ENCODE assay signal across 14 cellular contexts in genomic region chr4:1337951-1338751, GRCh38. TPM values are rescaled to one million over a fixed set of nuclear protein-coding genes. Genes with fewer than 3 reads are reported as not detected.
DNase-seq lines count a peak whose midpoint lies in the region; ATAC-seq and TF ChIP-seq lines count a peak whose summit lies in the region.
"Had no signal": no experiment of that assay in that cellular context is flagged by ENCODE, and none has a peak within 500 bp of the region (broad histone marks: within the 10 kb centered on the region; RNA-seq: fewer than 3 reads in every experiment).

No MANE protein-coding gene starts in this region.

- ATAC-seq in WTC11 (no peak), HG02852 (IDR thresholded peaks at IDR 0.05; ENCODE audit: unreplicated experiment) (no peak)
- no peak for ATAC-seq in stimulated activated memory B cell treated with anti-CD40 and anti-IgM and Interleukin-4, amounts not matched to agents 10 μg/mL and 1 μg/mL and 100 μg/mL, for 72 hours

- H3K27me3 Mint-ChIP-seq in activated naive CD4-positive, alpha-beta T cell treated with anti-CD3 and anti-CD28 coated beads for 36 hours (ENCODE audit: low read depth), result no peaks in the 10 kb centered on the region
- H3K27me3 Mint-ChIP-seq in WTC11 (ENCODE audit: low read depth), result no peaks in the 10 kb centered on the region
- H3K27me3 Mint-ChIP-seq in stimulated activated memory B cell treated with anti-CD40 and anti-IgM and Interleukin-4, amounts not matched to agents 10 μg/mL and 1 μg/mL and 100 μg/mL, for 72 hours, result no peaks in the 10 kb centered on the region
- peaks cover 1% of the 10 kb centered on the region for H3K27me3 Mint-ChIP-seq in endodermal cell (ENCODE audit: insufficient read depth)
- peaks cover 6% of the 10 kb centered on the region for H3K27me3 Mint-ChIP-seq in glutamatergic neuron (ENCODE audit: unreplicated experiment)

- H3K4me1 ChIP-seq in endodermal cell (ENCODE audit: control insufficient read depth, insufficient read depth, low read length), result no peaks in the 10 kb centered on the region
- H3K4me1 ChIP-seq: ascending aorta had no signal

- H3K4me1 Mint-ChIP-seq in activated naive CD4-positive, alpha-beta T cell treated with anti-CD3 and anti-CD28 coated beads for 36 hours (ENCODE audit: low read depth), result peaks cover 33% of the 10 kb centered on the region
- H3K4me1 Mint-ChIP-seq in WTC11 (no peaks in the 10 kb centered on the region), endodermal cell (no peaks in the 10 kb centered on the region), glutamatergic neuron (ENCODE audit: low read depth, unreplicated experiment) (no peaks in the 10 kb centered on the region)
- H3K4me1 Mint-ChIP-seq in stimulated activated memory B cell treated with anti-CD40 and anti-IgM and Interleukin-4, amounts not matched to agents 10 μg/mL and 1 μg/mL and 100 μg/mL, for 72 hours, result peaks cover 9% of the 10 kb centered on the region

- no peak overlapping the region for H3K4me3 ChIP-seq in endodermal cell (ENCODE audit: low read length)
- H3K4me3 ChIP-seq: ascending aorta, tibial nerve had no signal

- TF ChIP-seq CTCF in WTC11 (IDR thresholded peaks at IDR 0.05), result no peak
- TF ChIP-seq CTCF in endodermal cell (conservative IDR thresholded peaks at IDR 0.05), result no peak
- TF ChIP-seq CTCF in glutamatergic neuron (IDR thresholded peaks at IDR 0.05; ENCODE audit: partially characterized antibody, unreplicated experiment), result no peak

- intact Hi-C loops in activated naive CD4-positive, alpha-beta T cell treated with anti-CD3 and anti-CD28 coated beads for 36 hours (cut with micrococcal nuclease), result loop anchor here (1.0 kb wide), 1 partner anchor 9 kb away; the partner anchor contains the start of gene UVSSA

- H3K9ac ChIP-seq in endodermal cell (ENCODE audit: extremely low read depth, low read length, poor library complexity, severe bottlenecking), result no peak overlapping the region
- H3K9ac ChIP-seq: KMS-11 had no signal

- H3K27ac Mint-ChIP-seq in activated naive CD4-positive, alpha-beta T cell treated with anti-CD3 and anti-CD28 coated beads for 36 hours, result peak overlapping the region; percentile 86
- H3K27ac Mint-ChIP-seq in WTC11, result peak overlapping the region; percentile 42; the same call in 1 of the 2 replicates
- peak overlapping the region; percentile 58 for H3K27ac Mint-ChIP-seq in stimulated activated memory B cell treated with anti-CD40 and anti-IgM and Interleukin-4, amounts not matched to agents 10 μg/mL and 1 μg/mL and 100 μg/mL, for 72 hours
- no peak overlapping the region for H3K27ac Mint-ChIP-seq in endodermal cell
- no peak overlapping the region for H3K27ac Mint-ChIP-seq in glutamatergic neuron (ENCODE audit: unreplicated experiment)

- H3K27ac ChIP-seq in epithelial cell of prostate, result peak overlapping the region; percentile 66
- H3K27ac ChIP-seq in endodermal cell (ENCODE audit: low read depth, low read length), result no peak overlapping the region
- H3K27ac ChIP-seq: ascending aorta, HL-60, KMS-11, tibial nerve had no signal

- no peaks in the 10 kb centered on the region for H3K27me3 ChIP-seq in endodermal cell (ENCODE audit: control insufficient read depth, insufficient read depth, low read length, poor library complexity, severe bottlenecking)
- H3K27me3 ChIP-seq: ascending aorta, tibial nerve had no signal

- no peak overlapping the region for H3K4me3 Mint-ChIP-seq in activated naive CD4-positive, alpha-beta T cell treated with anti-CD3 and anti-CD28 coated beads for 36 hours
- H3K4me3 Mint-ChIP-seq in WTC11 (no peak overlapping the region), endodermal cell (no peak overlapping the region), glutamatergic neuron (ENCODE audit: unreplicated experiment) (no peak overlapping the region)
- H3K4me3 Mint-ChIP-seq in stimulated activated memory B cell treated with anti-CD40 and anti-IgM and Interleukin-4, amounts not matched to agents 10 μg/mL and 1 μg/mL and 100 μg/mL, for 72 hours, result peak overlapping the region; percentile 4

- no peaks in the 10 kb centered on the region for H3K9me3 ChIP-seq in endodermal cell (ENCODE audit: control insufficient read depth, low read length)
- H3K9me3 ChIP-seq: ascending aorta, tibial nerve had no signal

- peaks cover 41% of the 10 kb centered on the region for H3K36me3 Mint-ChIP-seq in activated naive CD4-positive, alpha-beta T cell treated with anti-CD3 and anti-CD28 coated beads for 36 hours (ENCODE audit: low read depth)
- H3K36me3 Mint-ChIP-seq in WTC11 (peaks cover 51% of the 10 kb centered on the region), endodermal cell (ENCODE audit: low read depth) (peaks cover 62% of the 10 kb centered on the region), glutamatergic neuron (ENCODE audit: unreplicated experiment) (peaks cover 10% of the 10 kb centered on the region)
- H3K36me3 Mint-ChIP-seq in stimulated activated memory B cell treated with anti-CD40 and anti-IgM and Interleukin-4, amounts not matched to agents 10 μg/mL and 1 μg/mL and 100 μg/mL, for 72 hours, result peaks cover 61% of the 10 kb centered on the region

- peaks cover 55% of the 10 kb centered on the region for H3K36me3 ChIP-seq in endodermal cell (ENCODE audit: control insufficient read depth, insufficient read depth, low read length)

- POLR2A ChIA-PET in WTC11 (lab: Charles Lee), result no interaction called here

- WGBS in endodermal cell (ENCODE audit: insufficient coverage in 1 of 2, insufficient read length in 1 of 2), 2 experiments, result 95 to 97% methylated on average over 24 to 41 of the region's 41 CpGs

- H3K9me3 Mint-ChIP-seq in activated naive CD4-positive, alpha-beta T cell treated with anti-CD3 and anti-CD28 coated beads for 36 hours, result no peaks in the 10 kb centered on the region
- H3K9me3 Mint-ChIP-seq in WTC11 (no peaks in the 10 kb centered on the region), endodermal cell (no peaks in the 10 kb centered on the region), glutamatergic neuron (ENCODE audit: unreplicated experiment) (peaks cover 8% of the 10 kb centered on the region)
- peaks cover 3% of the 10 kb centered on the region for H3K9me3 Mint-ChIP-seq in stimulated activated memory B cell treated with anti-CD40 and anti-IgM and Interleukin-4, amounts not matched to agents 10 μg/mL and 1 μg/mL and 100 μg/mL, for 72 hours

- DNase-seq in activated naive CD4-positive, alpha-beta T cell treated with anti-CD3 and anti-CD28 coated beads for 36 hours, result no peak
- DNase-seq in activated naive CD4-positive, alpha-beta T cell (lab: John Stamatoyannopoulos, UW), result no peak
- no peak for DNase-seq in WTC11 (ENCODE audit: low spot score)
- no peak for DNase-seq in epithelial cell of prostate (ENCODE audit: low read depth, low spot score)
- no peak for DNase-seq in endodermal cell
- no peak for DNase-seq in glutamatergic neuron
- DNase-seq: GDM1, NCI-H1417 had no signal

- CTCF ChIA-PET in activated naive CD4-positive, alpha-beta T cell treated with anti-CD3 and anti-CD28 coated beads for 36 hours (lab: Charles Lee), result no interaction called here
- CTCF ChIA-PET in WTC11 (lab: Charles Lee), result no interaction called here

TF ChIP-seq in WTC11, 78 proteins besides CTCF, POLR2A, EP300 and RAD21:
- TF ChIP-seq NFE2L1 (CRISPR knock-in tag; IDR thresholded peaks at IDR 0.05), result no peak
- TF ChIP-seq ZNF219 (CRISPR knock-in tag; IDR thresholded peaks at IDR 0.05; ENCODE audit: borderline replicate concordance), result no peak
- TF ChIP-seq MAX (CRISPR knock-in tag; IDR thresholded peaks at IDR 0.05), result no peak
- TF ChIP-seq ZBTB43 (CRISPR knock-in tag; IDR thresholded peaks at IDR 0.05), result no peak
- TF ChIP-seq NR3C1 (CRISPR knock-in tag; conservative IDR thresholded peaks at IDR 0.05; ENCODE audit: low read depth), result no peak

RNA-seq across cellular contexts. Expression of gene UVSSA, which starts 8.9 kb away (rescaled TPM):
- total RNA-seq in activated naive CD4-positive, alpha-beta T cell treated with anti-CD3 and anti-CD28 coated beads for 36 hours, result 10 to 100 TPM; 20.0 to 24.3 TPM
- 36.9 to 41.5 TPM (median 40.4 TPM) in 3 replicates for total RNA-seq in WTC11 (2021)
- total RNA-seq in endodermal cell, result 10 to 100 TPM; 50.4 to 61.6 TPM
- polyA plus RNA-seq in endodermal cell (2013, experiment 1 of 2), result 19.2 TPM
- 17.1 TPM for polyA plus RNA-seq in endodermal cell (2013, experiment 2 of 2)
- 33.9 TPM for total RNA-seq in glutamatergic neuron (ENCODE audit: unreplicated experiment)

RNA-seq across cellular contexts. Expression of gene MAEA, which starts 48.5 kb away (rescaled TPM):
- total RNA-seq in activated naive CD4-positive, alpha-beta T cell treated with anti-CD3 and anti-CD28 coated beads for 36 hours, result 10 to 100 TPM; 25.2 to 29.4 TPM
- 66.9 to 86.9 TPM (median 79.8 TPM) in 3 replicates for total RNA-seq in WTC11 (2021)
- 10 to 100 TPM; 48.8 to 72.7 TPM for total RNA-seq in endodermal cell
- 72.4 TPM for polyA plus RNA-seq in endodermal cell (2013, experiment 1 of 2)
- 65.4 TPM for polyA plus RNA-seq in endodermal cell (2013, experiment 2 of 2)
- total RNA-seq in glutamatergic neuron (ENCODE audit: unreplicated experiment), result 77.2 TPM

Comparison
In these comparisons a context has a peak if more than half of its experiments do, and no peak if none do; other contexts are left out.
1. H3K27ac Mint-ChIP-seq: peak in activated naive CD4-positive, alpha-beta T cell treated with anti-CD3 and anti-CD28 coated beads for 36 hours (single experiment), WTC11 (single experiment) and stimulated activated memory B cell treated with anti-CD40 and anti-IgM and Interleukin-4, amounts not matched to agents 10 μg/mL and 1 μg/mL and 100 μg/mL, for 72 hours (single experiment); none in endodermal cell (single experiment) and glutamatergic neuron (single experiment).